In genomic region chr7:135768990-135769389, GRCh38 we compare ENCODE assay signal across 21 cellular contexts. TPM values are rescaled to one million over a fixed set of nuclear protein-coding genes. Genes with fewer than 3 reads are reported as not detected.
DNase-seq lines count a peak whose midpoint lies in the region; ATAC-seq, FAIRE-seq and TF ChIP-seq lines count a peak whose summit lies in the region.
"Had no signal": no experiment of that assay in that cellular context is flagged by ENCODE, and none has a peak within 500 bp of the region (broad histone marks: within the 10 kb centered on the region; RNA-seq: fewer than 3 reads in every experiment).

No MANE protein-coding gene starts in this region.

- H3K27ac ChIP-seq in liver (ENCODE audit: low read depth in 1 of 2, low read length in 2 of 2) (no peak overlapping the region), HepG2 (ENCODE audit: extremely low read length, insufficient read depth, low read length) (no peak overlapping the region)
- H3K27ac ChIP-seq: ovary had no signal

- intact Hi-C loops in HepG2 (cut with micrococcal nuclease; ENCODE audit: unreplicated experiment): no loop called here
- intact Hi-C loops in left cardiac atrium (cut with DNase I): no loop called here
- intact Hi-C loops in posterior cingulate gyrus (cut with DNase I): no loop called here

- no peak overlapping the region for H3K4me2 ChIP-seq in HepG2 (ENCODE audit: low read depth, low read length)

- H3K36me3 ChIP-seq in liver (ENCODE audit: control insufficient read depth in 4 of 4, insufficient read depth in 3 of 4, low read depth in 1 of 4, low read length in 3 of 4) (no peaks in the 10 kb centered on the region), HepG2 (replicated peaks in 1 of 2; ENCODE audit: control insufficient read depth in 1 of 2, insufficient read depth in 2 of 2, low read length in 2 of 2) (no peaks in the 10 kb centered on the region), BE2C (no peaks in the 10 kb centered on the region)
- H3K36me3 ChIP-seq: ovary, spleen had no signal

- POLR2A ChIA-PET in HepG2 (lab: Yijun Ruan, JAX): no interaction called here

- H3K9ac ChIP-seq in liver (ENCODE audit: low read depth in 1 of 2, low read length in 2 of 2) (no peak overlapping the region), HepG2 (ENCODE audit: insufficient read depth, low read depth, low read length) (no peak overlapping the region)

- peaks cover 0 to 8% (median 0%) of the 10 kb centered on the region in 4 donors for H3K27me3 ChIP-seq in liver (ENCODE audit: control insufficient read depth in 4 of 4, insufficient read depth in 4 of 4, low read length in 3 of 4)
- H3K27me3 ChIP-seq in HepG2 (ENCODE audit: control insufficient read depth in 1 of 2, insufficient read depth in 2 of 2, low read length in 2 of 2): peaks cover 4 to 33% of the 10 kb centered on the region in 2 experiments; a peak in 4 of 5 replicates
- H3K27me3 ChIP-seq in BE2C: no peaks in the 10 kb centered on the region
- H3K27me3 ChIP-seq: ovary had no signal

- no peak for TF ChIP-seq EP300 in HepG2 (IDR thresholded peaks at IDR 0.05; ENCODE audit: low read depth in 2 of 2, low read length in 2 of 2)
- no peak for TF ChIP-seq EP300 in HepG2 (CRISPR knock-in tag; IDR thresholded peaks at IDR 0.05; ENCODE audit: borderline replicate concordance)

- 75% methylated on average over 2 of the region's 2 CpGs for WGBS in liver
- no CpG with 5 or more reads among the region's 2 CpGs for WGBS in HepG2 (ENCODE audit: low lambda C conversion rate)

- BruUV-seq in HepG2 (replicated peaks; lab: Mats Ljungman, UMichigan): no TSS peak

- no peak overlapping the region for H3K4me3 ChIP-seq in liver (ENCODE audit: low read depth in 1 of 3, low read length in 3 of 3)
- no peak overlapping the region for H3K4me3 ChIP-seq in HepG2 (replicated peaks in 1 of 3; ENCODE audit: insufficient read depth in 1 of 3, low read depth in 2 of 3, low read length in 3 of 3)
- H3K4me3 ChIP-seq in BE2C (ENCODE audit: low read depth, low read length): no peak overlapping the region
- H3K4me3 ChIP-seq: ovary, spleen had no signal

- TF ChIP-seq CTCF in liver (IDR thresholded peaks at IDR 0.05; ENCODE audit: low read depth, low read length, missing input control) (no peak), HepG2 (CRISPR knock-in tag; IDR thresholded peaks at IDR 0.05) (no peak), BE2C (IDR thresholded peaks at IDR 0.05; ENCODE audit: low read depth, low read length) (no peak)

- DNase-seq in HepG2 (ENCODE audit: low spot score) (no peak), left cardiac atrium (peak; percentile 55), posterior cingulate gyrus (peak in 8 of 10 donors; percentile 25 to 80 (median 34)), BE2C (no peak), HK-2 (ENCODE audit: unreplicated experiment) (no peak)
- DNase-seq: ACHN; CD4-positive, alpha-beta T cell; DMS79; H7; NCI-H2171 treated with DMSO at 0.1 percent for 48 hours; SHP77; spleen had no signal

- H3K9me3 ChIP-seq in liver (ENCODE audit: control insufficient read depth in 4 of 4, low read length in 3 of 4) (no peaks in the 10 kb centered on the region), HepG2 (ENCODE audit: low read length) (no peaks in the 10 kb centered on the region), BE2C (no peaks in the 10 kb centered on the region)
- H3K9me3 ChIP-seq: ovary, spleen had no signal

- in situ Hi-C loops in HepG2 (cut with HindIII; ENCODE audit: extremely low pct_ligation_motif_present, low pct_unique_long_range_greater_than_20kb): no loop called here

- no peaks in the 10 kb centered on the region for H3K79me2 ChIP-seq in HepG2 (ENCODE audit: insufficient read depth, low read length)

- TF ChIP-seq RAD21 in liver (IDR thresholded peaks at IDR 0.05) (peak in 1 of 2 donors; percentile 8), HepG2 (CRISPR knock-in tag; IDR thresholded peaks at IDR 0.05) (no peak)

- H4K20me1 ChIP-seq in HepG2 (ENCODE audit: insufficient read depth, low read length): no peaks in the 10 kb centered on the region

- no peak for TF ChIP-seq POLR2A in HepG2 (IDR thresholded peaks at IDR 0.05; ENCODE audit: insufficient read depth in 1 of 2, low read depth in 2 of 2, low read length in 2 of 2)

- ATAC-seq in HepG2 (no peak), left cardiac atrium (peak; percentile 91 to 92), GM18873 (IDR thresholded peaks at IDR 0.05; ENCODE audit: low FRiP score, unreplicated experiment) (no peak), GM18861 (IDR thresholded peaks at IDR 0.05; ENCODE audit: unreplicated experiment) (no peak)
- ATAC-seq: stimulated activated effector memory CD8-positive, alpha-beta T cell treated with anti-CD3 and anti-CD28 coated beads, Interleukin-12 subunit alpha, Interleukin-12 subunit beta, amount 100 ng/mL, for 72 hours had no signal

- H3K4me1 ChIP-seq in liver (ENCODE audit: control insufficient read depth in 4 of 4, insufficient read depth in 4 of 4, low read length in 3 of 4) (no peaks in the 10 kb centered on the region), HepG2 (ENCODE audit: insufficient read depth, low read length) (0 out of 2 replicates have a peak, but pooled peaks cover 4% of the 10 kb centered on the region), BE2C (peaks cover 8% of the 10 kb centered on the region)
- H3K4me1 ChIP-seq: spleen had no signal

- no peak overlapping the region for H2AFZ ChIP-seq in HepG2 (ENCODE audit: low read length)

- no peak for FAIRE-seq in HepG2 (lab: Jason Lieb, UNC)
- FAIRE-seq: urothelium cell line had no signal

- CTCF ChIA-PET in HepG2 (lab: Yijun Ruan, JAX; ENCODE audit: low intra/inter-chr PET ratio, low total read pairs): no interaction called here

TF ChIP-seq in liver, 16 proteins besides CTCF, POLR2A, EP300 and RAD21 (continues in another document):
- TF ChIP-seq RXRA (IDR thresholded peaks at IDR 0.05) (no peak), HNF4A (conservative IDR thresholded peaks at IDR 0.05) (no peak), NR2F2 (IDR thresholded peaks at IDR 0.05) (peak; percentile 72), YY1 (IDR thresholded peaks at IDR 0.05) (no peak)

TF ChIP-seq in HepG2, 621 proteins besides CTCF, POLR2A, EP300 and RAD21 (continues in another document):
- TF ChIP-seq FOXC1 (CRISPR knock-in tag; IDR thresholded peaks at IDR 0.05; ENCODE audit: borderline replicate concordance) (no peak), ZNF672 (CRISPR knock-in tag; IDR thresholded peaks at IDR 0.05) (no peak), HOXA3 (CRISPR knock-in tag; IDR thresholded peaks at IDR 0.05) (no peak)

RNA-seq across cellular contexts. Expression of gene FAM180A, which starts 20.4 kb away (rescaled TPM):
- total RNA-seq in liver (10 to 100 TPM in 1 of 2 donors, under 1 TPM in 1; 0.19 to 10.5 TPM), HepG2 (2016; rRNA removed; fragmentation: Illumina TruSeq; extraction: Trizol) (not detected in 2 replicates), left cardiac atrium (1 to 10 TPM; 2.0 to 3.6 TPM)
- polyA plus RNA-seq in liver (1 to 10 TPM; 4.1 to 7.0 TPM), HepG2 (2011; rRNA removed) (not detected in 2 replicates)
- total RNA-seq in HepG2 (2016; cell fraction: cytosol; rRNA removed; fragmentation: Illumina TruSeq; extraction: Trizol; ENCODE audit: low read depth): not detected in 2 replicates
- total RNA-seq in HepG2 (2016; cell fraction: insoluble cytoplasmic fraction; rRNA removed; fragmentation: Illumina TruSeq; extraction: Trizol): not detected in 2 replicates
- not detected in 2 replicates for total RNA-seq in HepG2 (2016; cell fraction: membrane; rRNA removed; fragmentation: Illumina TruSeq; extraction: Trizol)
- not detected in 2 replicates for total RNA-seq in HepG2 (2016; cell fraction: nucleus; rRNA removed; fragmentation: Illumina TruSeq; extraction: Trizol)
- polyA plus RNA-seq in HepG2 (2011; cell fraction: cytosol; rRNA removed): not detected in 2 replicates
- not detected in 2 replicates for polyA plus RNA-seq in HepG2 (2011; cell fraction: nucleus; rRNA removed)
- not detected in 2 replicates for polyA plus RNA-seq in HepG2 (2012)
- not detected in 2 replicates for polyA plus RNA-seq in HepG2 (2016; cell fraction: cytosol; fragmentation: Illumina TruSeq; extraction: Trizol; ENCODE audit: low read depth)
- not detected in 2 replicates for polyA plus RNA-seq in HepG2 (2016; cell fraction: insoluble cytoplasmic fraction; fragmentation: Illumina TruSeq; extraction: Trizol; ENCODE audit: low read depth)
- not detected in 2 replicates for polyA plus RNA-seq in HepG2 (2016; cell fraction: membrane; fragmentation: Illumina TruSeq; extraction: Trizol; ENCODE audit: low read depth)
- not detected in 2 replicates for polyA plus RNA-seq in HepG2 (2016; cell fraction: nucleus; fragmentation: Illumina TruSeq; extraction: Trizol; ENCODE audit: insufficient read depth, low read depth)
- 0.14 TPM in 1 of 2 replicates, not detected in the other for polyA minus RNA-seq in HepG2 (2011; rRNA and poly(A)+ RNA removed; ENCODE audit: low replicate concordance)
- not detected in 2 replicates for polyA minus RNA-seq in HepG2 (2011; cell fraction: cytosol; rRNA and poly(A)+ RNA removed)
- polyA minus RNA-seq in HepG2 (2011; cell fraction: nucleus; rRNA and poly(A)+ RNA removed): not detected in 2 replicates
- polyA plus RNA-seq in BE2C (2012; ENCODE audit: insufficient read depth, insufficient read length, low read depth): not detected
- total RNA-seq: activated CD8-positive, alpha-beta memory T cell treated with anti-CD3 and anti-CD28 coated beads for 36 hours; CD4-positive, alpha-beta T cell; H7; T-helper 1 cell treated with Interleukin-12 subunit alpha and Interleukin-12 subunit beta and Interleukin-4 antibody, amounts not matched to agents 30 ng/mL and 1 ng/mL, for 36 hours had no signal

RNA-seq across cellular contexts. Expression of gene SLC13A4, which starts 41.0 kb away (rescaled TPM):
- total RNA-seq in liver: under 1 TPM; 0.14 to 0.17 TPM
- under 1 TPM; 0.01 to 0.06 TPM for polyA plus RNA-seq in liver
- not detected in 2 replicates for total RNA-seq in HepG2 (2016; rRNA removed; fragmentation: Illumina TruSeq; extraction: Trizol)
- not detected in 2 replicates for total RNA-seq in HepG2 (2016; cell fraction: cytosol; rRNA removed; fragmentation: Illumina TruSeq; extraction: Trizol; ENCODE audit: low read depth)
- total RNA-seq in HepG2 (2016; cell fraction: insoluble cytoplasmic fraction; rRNA removed; fragmentation: Illumina TruSeq; extraction: Trizol): not detected in 2 replicates
- total RNA-seq in HepG2 (2016; cell fraction: membrane; rRNA removed; fragmentation: Illumina TruSeq; extraction: Trizol): not detected in 2 replicates
- total RNA-seq in HepG2 (2016; cell fraction: nucleus; rRNA removed; fragmentation: Illumina TruSeq; extraction: Trizol): not detected in 2 replicates
- polyA plus RNA-seq in HepG2 (2011; rRNA removed): 0.04 and 0.08 TPM in 2 replicates
- polyA plus RNA-seq in HepG2 (2011; cell fraction: cytosol; rRNA removed): 0.04 and 0.05 TPM in 2 replicates
- polyA plus RNA-seq in HepG2 (2011; cell fraction: nucleus; rRNA removed): 0.13 TPM in 1 of 2 replicates, not detected in the other
- polyA plus RNA-seq in HepG2 (2012): 0.24 and 0.27 TPM in 2 replicates
- not detected in 2 replicates for polyA plus RNA-seq in HepG2 (2016; cell fraction: cytosol; fragmentation: Illumina TruSeq; extraction: Trizol; ENCODE audit: low read depth)
- not detected in 2 replicates for polyA plus RNA-seq in HepG2 (2016; cell fraction: insoluble cytoplasmic fraction; fragmentation: Illumina TruSeq; extraction: Trizol; ENCODE audit: low read depth)
- not detected in 2 replicates for polyA plus RNA-seq in HepG2 (2016; cell fraction: membrane; fragmentation: Illumina TruSeq; extraction: Trizol; ENCODE audit: low read depth)
- not detected in 2 replicates for polyA plus RNA-seq in HepG2 (2016; cell fraction: nucleus; fragmentation: Illumina TruSeq; extraction: Trizol; ENCODE audit: insufficient read depth, low read depth)
- polyA minus RNA-seq in HepG2 (2011; rRNA and poly(A)+ RNA removed; ENCODE audit: low replicate concordance): not detected in 2 replicates
- polyA minus RNA-seq in HepG2 (2011; cell fraction: cytosol; rRNA and poly(A)+ RNA removed): not detected in 2 replicates
- polyA minus RNA-seq in HepG2 (2011; cell fraction: nucleus; rRNA and poly(A)+ RNA removed): not detected in 2 replicates
- total RNA-seq in left cardiac atrium: not detected
- polyA plus RNA-seq in BE2C (2012; ENCODE audit: insufficient read depth, insufficient read length, low read depth): 0.45 TPM
- total RNA-seq: activated CD8-positive, alpha-beta memory T cell treated with anti-CD3 and anti-CD28 coated beads for 36 hours; CD4-positive, alpha-beta T cell; fibroblast of villous mesenchyme; T-helper 1 cell treated with Interleukin-12 subunit alpha and Interleukin-12 subunit beta and Interleukin-4 antibody, amounts not matched to agents 30 ng/mL and 1 ng/mL, for 36 hours had no signal

Comparison
In these comparisons a context has a peak if more than half of its experiments do, and no peak if none do; other contexts are left out.
1. ATAC-seq: peak in left cardiac atrium (2 of 2); none in HepG2 (single experiment), GM18873 (single experiment) and GM18861 (single experiment).
2. DNase-seq: peak in left cardiac atrium (single experiment) and posterior cingulate gyrus (8 of 10); none in HepG2 (single experiment), BE2C (single experiment) and HK-2 (single experiment).